In the genomic region with DNA sequence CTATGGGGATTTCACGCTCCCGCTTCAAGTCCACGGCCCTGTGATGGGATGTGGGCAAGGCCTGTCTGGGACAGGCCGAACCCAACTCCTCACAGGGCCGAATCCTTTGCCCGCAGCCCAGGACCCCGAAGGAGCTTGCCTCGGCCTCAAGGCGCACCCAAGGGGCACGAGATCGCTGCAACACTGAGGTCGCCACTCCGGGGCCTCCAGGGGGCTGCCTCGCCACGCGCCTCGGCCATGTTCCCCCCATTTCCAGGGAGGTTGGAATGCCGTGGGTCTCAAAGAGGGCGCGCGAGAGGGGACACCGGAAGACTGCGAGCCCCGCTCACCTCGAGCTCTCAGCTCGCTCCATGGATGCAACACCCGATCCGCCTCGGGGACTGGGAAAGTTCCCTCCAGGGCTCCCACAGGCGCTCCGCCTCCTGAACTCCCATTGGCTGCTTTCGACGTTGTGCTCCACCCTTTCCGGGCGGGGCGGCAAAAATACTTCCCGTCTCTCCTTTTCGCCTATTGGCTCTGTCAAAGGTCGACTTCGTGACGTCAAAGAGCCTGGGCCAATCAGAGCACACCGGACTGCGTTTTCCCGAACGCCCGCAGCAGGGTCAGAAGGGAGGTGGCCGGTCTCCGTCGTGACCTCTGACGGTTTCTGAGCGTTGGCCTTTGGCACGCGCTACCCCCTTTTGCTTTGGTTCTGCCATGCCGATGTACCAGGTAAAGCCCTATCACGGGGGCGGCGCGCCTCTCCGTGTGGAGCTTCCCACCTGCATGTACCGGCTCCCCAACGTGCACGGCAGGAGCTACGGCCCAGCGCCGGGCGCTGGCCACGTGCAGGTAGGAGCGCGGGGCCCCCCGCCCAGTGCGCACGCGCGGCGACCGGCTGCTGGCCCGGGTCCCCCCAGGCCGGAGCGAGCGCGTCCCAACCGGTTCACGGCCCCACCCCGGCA, we compare ENCODE assay signal across 8 cellular contexts. TPM values are rescaled to one million over a fixed set of nuclear protein-coding genes. Genes with fewer than 3 reads are reported as not detected.
DNase-seq lines count a peak whose midpoint lies in the region; ATAC-seq and TF ChIP-seq lines count a peak whose summit lies in the region.

A gene (plus strand): TSS at position 605 of the 944 bp plus-strand sequence. CDS start 92 bp downstream, at position 697.
A gene with protein sequence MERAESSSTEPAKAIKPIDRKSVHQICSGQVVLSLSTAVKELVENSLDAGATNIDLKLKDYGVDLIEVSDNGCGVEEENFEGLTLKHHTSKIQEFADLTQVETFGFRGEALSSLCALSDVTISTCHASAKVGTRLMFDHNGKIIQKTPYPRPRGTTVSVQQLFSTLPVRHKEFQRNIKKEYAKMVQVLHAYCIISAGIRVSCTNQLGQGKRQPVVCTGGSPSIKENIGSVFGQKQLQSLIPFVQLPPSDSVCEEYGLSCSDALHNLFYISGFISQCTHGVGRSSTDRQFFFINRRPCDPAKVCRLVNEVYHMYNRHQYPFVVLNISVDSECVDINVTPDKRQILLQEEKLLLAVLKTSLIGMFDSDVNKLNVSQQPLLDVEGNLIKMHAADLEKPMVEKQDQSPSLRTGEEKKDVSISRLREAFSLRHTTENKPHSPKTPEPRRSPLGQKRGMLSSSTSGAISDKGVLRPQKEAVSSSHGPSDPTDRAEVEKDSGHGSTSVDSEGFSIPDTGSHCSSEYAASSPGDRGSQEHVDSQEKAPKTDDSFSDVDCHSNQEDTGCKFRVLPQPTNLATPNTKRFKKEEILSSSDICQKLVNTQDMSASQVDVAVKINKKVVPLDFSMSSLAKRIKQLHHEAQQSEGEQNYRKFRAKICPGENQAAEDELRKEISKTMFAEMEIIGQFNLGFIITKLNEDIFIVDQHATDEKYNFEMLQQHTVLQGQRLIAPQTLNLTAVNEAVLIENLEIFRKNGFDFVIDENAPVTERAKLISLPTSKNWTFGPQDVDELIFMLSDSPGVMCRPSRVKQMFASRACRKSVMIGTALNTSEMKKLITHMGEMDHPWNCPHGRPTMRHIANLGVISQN (minus strand): TSS at position 382 of the 944 bp plus-strand sequence. CDS start 30 bp downstream, at position 352.

- H3K4me1 ChIP-seq in SK-N-SH (ENCODE audit: control insufficient read depth in 1 of 2, insufficient read depth in 2 of 2, low read depth in 1 of 2, low read length in 1 of 2): peaks cover 3 to 8% of the 10 kb centered on the region in 2 experiments; a peak in 1 of 4 replicates
- H3K4me1 ChIP-seq in suprapubic skin: peaks cover 31% of the 10 kb centered on the region

- CTCF ChIA-PET in GM10248 (lab: Yijun Ruan, JAX) (interaction anchor here (1.1 to 2.6 kb wide), 3 partner anchors 11 to 331 kb away, joined by 3 to 10 read pairs (median 4); no protein-coding TSS in a partner anchor), SK-N-SH (lab: Yijun Ruan, JAX) (interaction anchor here (0.6 to 4.3 kb wide), 7 partner anchors 9 to 151 kb away, joined by 3 to 33 read pairs (median 4); no protein-coding TSS in a partner anchor)

- H3K27me3 ChIP-seq in SK-N-SH (ENCODE audit: insufficient read depth) (no peaks in the 10 kb centered on the region), suprapubic skin (no peaks in the 10 kb centered on the region)

- DNase-seq in GM10248 (ENCODE audit: extremely low spot score): peak; percentile 94
- DNase-seq in NCI-H1048 (lab: John Stamatoyannopoulos, UW): peak; percentile 86
- peak; percentile 99 for DNase-seq in SK-N-SH
- peak; percentile 97 for DNase-seq in activated naive CD4-positive, alpha-beta T cell treated with anti-CD3 and anti-CD28 coated beads, Interleukin-2, amount 50 U/mL, for 16 hours
- peak; percentile 92 for DNase-seq in germinal center (ENCODE audit: low spot score)
- DNase-seq in nucleus accumbens (lab: John Stamatoyannopoulos, UW): peak; percentile 77 to 100 (median 97)
- peak; percentile 99 for DNase-seq in suprapubic skin (ENCODE audit: low spot score in 2 of 2)

- TF ChIP-seq RAD21 in SK-N-SH (IDR thresholded peaks at IDR 0.05; ENCODE audit: low read length): peak; percentile 24; the same call in 1 of the 2 replicates

- H3K36me3 ChIP-seq in SK-N-SH (replicated peaks in 1 of 2; ENCODE audit: control insufficient read depth in 1 of 2, insufficient read depth in 2 of 2, low read length in 1 of 2) (peaks cover 7 to 39% of the 10 kb centered on the region in 2 experiments), suprapubic skin (peaks cover 16% of the 10 kb centered on the region)

- H3K9ac ChIP-seq in SK-N-SH: peak within 1 kb of the TSS; percentile 95

- H3K27ac ChIP-seq in SK-N-SH (ENCODE audit: low read depth in 2 of 2, low read length in 1 of 2) (peak within 1 kb of the TSS; percentile 76 to 83), suprapubic skin (peak within 1 kb of the TSS; percentile 96)

- H3K9me2 ChIP-seq in SK-N-SH: no peaks in the 10 kb centered on the region

- no peak for TF ChIP-seq EP300 in SK-N-SH (IDR thresholded peaks at IDR 0.05; ENCODE audit: borderline replicate concordance in 1 of 2, low read depth in 1 of 2, low read length in 1 of 2)
- no peak for TF ChIP-seq EP300 in suprapubic skin (IDR thresholded peaks at IDR 0.05)

- H3F3A ChIP-seq in SK-N-SH (replicated peaks; ENCODE audit: insufficient read depth): no peaks in the 10 kb centered on the region

- peak; percentile 10 for TF ChIP-seq CTCF in GM10248 (IDR thresholded peaks at IDR 0.05; ENCODE audit: control extremely low read depth, extremely low read depth, low read depth, missing control alignments)
- TF ChIP-seq CTCF in SK-N-SH (IDR thresholded peaks at IDR 0.05): peak; percentile 28
- no peak for TF ChIP-seq CTCF in suprapubic skin (IDR thresholded peaks at IDR 0.05)

- peak within 1 kb of the TSS; percentile 95 for H3K4me2 ChIP-seq in SK-N-SH

- POLR2A ChIA-PET in GM10248 (lab: Yijun Ruan, JAX): interaction anchor here (0.9 kb wide), 1 partner anchor 18 kb away, joined by 3 read pairs; no protein-coding TSS in a partner anchor
- POLR2A ChIA-PET in SK-N-SH (lab: Yijun Ruan, JAX): interaction anchor here (0.6 to 2.1 kb wide), 8 partner anchors 11 to 348 kb away, joined by 3 to 8 read pairs (median 3); a partner anchor contains a TSS

- H4K20me1 ChIP-seq in SK-N-SH (ENCODE audit: insufficient read depth): no peaks in the 10 kb centered on the region

- peaks cover 82% of the 10 kb centered on the region for H3K79me2 ChIP-seq in SK-N-SH (ENCODE audit: insufficient read depth)

- H3K9me3 ChIP-seq in SK-N-SH (no peaks in the 10 kb centered on the region), suprapubic skin (no peaks in the 10 kb centered on the region)

- TF ChIP-seq POLR2A in suprapubic skin (IDR thresholded peaks at IDR 0.05): no peak

- ATAC-seq in HG02571 (IDR thresholded peaks at IDR 0.05; ENCODE audit: unreplicated experiment): peak; percentile 95

- peak within 1 kb of the TSS; percentile 78 for H2AFZ ChIP-seq in SK-N-SH (ENCODE audit: low read depth)

- WGBS in SK-N-SH (ENCODE audit: low lambda C conversion rate): under 1% methylated on average over 76 of the region's 84 CpGs
- 0% methylated on average over 20 of the region's 84 CpGs for WGBS in suprapubic skin

- H3K4me3 ChIP-seq in SK-N-SH (ENCODE audit: low read depth in 2 of 2, low read length in 1 of 2) (peak within 1 kb of the TSS; percentile 68 to 96), suprapubic skin (peak within 1 kb of the TSS; percentile 72)

TF ChIP-seq in SK-N-SH, 30 proteins besides CTCF, POLR2A, EP300 and RAD21 (continues in another document):
- TF ChIP-seq GATA2 (CRISPR knock-in tag; IDR thresholded peaks at IDR 0.05) (no peak), RXRA (IDR thresholded peaks at IDR 0.05; ENCODE audit: borderline replicate concordance, low read depth) (no peak), NFIC (IDR thresholded peaks at IDR 0.05; ENCODE audit: borderline replicate concordance) (0 out of 2 replicates have a peak, but pooled peaks have one; percentile 6), MXI1 (IDR thresholded peaks at IDR 0.05; ENCODE audit: low read depth, low read length) (peak; percentile 99), YY1 (IDR thresholded peaks at IDR 0.05; ENCODE audit: low read depth) (peak; percentile 76), NRF1 (IDR thresholded peaks at IDR 0.05; ENCODE audit: low read depth, low read length) (peak; percentile 83), FOXM1 (IDR thresholded peaks at IDR 0.05; ENCODE audit: low read depth) (peak; percentile 29; the same call in 1 of the 2 replicates)
- TF ChIP-seq, protein P1, sequence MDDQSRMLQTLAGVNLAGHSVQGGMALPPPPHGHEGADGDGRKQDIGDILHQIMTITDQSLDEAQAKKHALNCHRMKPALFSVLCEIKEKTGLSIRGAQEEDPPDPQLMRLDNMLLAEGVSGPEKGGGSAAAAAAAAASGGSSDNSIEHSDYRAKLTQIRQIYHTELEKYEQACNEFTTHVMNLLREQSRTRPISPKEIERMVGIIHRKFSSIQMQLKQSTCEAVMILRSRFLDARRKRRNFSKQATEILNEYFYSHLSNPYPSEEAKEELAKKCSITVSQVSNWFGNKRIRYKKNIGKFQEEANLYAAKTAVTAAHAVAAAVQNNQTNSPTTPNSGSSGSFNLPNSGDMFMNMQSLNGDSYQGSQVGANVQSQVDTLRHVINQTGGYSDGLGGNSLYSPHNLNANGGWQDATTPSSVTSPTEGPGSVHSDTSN (IDR thresholded peaks at IDR 0.05): peak; percentile 77
- TF ChIP-seq, protein P2, sequence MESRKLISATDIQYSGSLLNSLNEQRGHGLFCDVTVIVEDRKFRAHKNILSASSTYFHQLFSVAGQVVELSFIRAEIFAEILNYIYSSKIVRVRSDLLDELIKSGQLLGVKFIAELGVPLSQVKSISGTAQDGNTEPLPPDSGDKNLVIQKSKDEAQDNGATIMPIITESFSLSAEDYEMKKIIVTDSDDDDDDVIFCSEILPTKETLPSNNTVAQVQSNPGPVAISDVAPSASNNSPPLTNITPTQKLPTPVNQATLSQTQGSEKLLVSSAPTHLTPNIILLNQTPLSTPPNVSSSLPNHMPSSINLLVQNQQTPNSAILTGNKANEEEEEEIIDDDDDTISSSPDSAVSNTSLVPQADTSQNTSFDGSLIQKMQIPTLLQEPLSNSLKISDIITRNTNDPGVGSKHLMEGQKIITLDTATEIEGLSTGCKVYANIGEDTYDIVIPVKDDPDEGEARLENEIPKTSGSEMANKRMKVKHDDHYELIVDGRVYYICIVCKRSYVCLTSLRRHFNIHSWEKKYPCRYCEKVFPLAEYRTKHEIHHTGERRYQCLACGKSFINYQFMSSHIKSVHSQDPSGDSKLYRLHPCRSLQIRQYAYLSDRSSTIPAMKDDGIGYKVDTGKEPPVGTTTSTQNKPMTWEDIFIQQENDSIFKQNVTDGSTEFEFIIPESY (IDR thresholded peaks at IDR 0.05; ENCODE audit: borderline replicate concordance, low read depth): no peak

RNA-seq across cellular contexts. Expression of the first gene that starts in this region (rescaled TPM):
- 98.9 and 104 TPM in 2 replicates for polyA plus RNA-seq in SK-N-SH (2012; rRNA removed)
- 92.3 and 94.5 TPM in 2 replicates for polyA plus RNA-seq in SK-N-SH (2012; cell fraction: cytosol; rRNA removed)
- polyA plus RNA-seq in SK-N-SH (2012; cell fraction: nucleus; rRNA removed): 80.5 and 94.4 TPM in 2 replicates
- 10 to 100 TPM; 27.1 to 45.5 (median 38.5) TPM for total RNA-seq in suprapubic skin

RNA-seq across cellular contexts. Expression of the second gene that starts in this region (rescaled TPM):
- polyA plus RNA-seq in SK-N-SH (2012; rRNA removed): 9.6 and 11.4 TPM in 2 replicates
- 11.2 and 12.0 TPM in 2 replicates for polyA plus RNA-seq in SK-N-SH (2012; cell fraction: cytosol; rRNA removed)
- polyA plus RNA-seq in SK-N-SH (2012; cell fraction: nucleus; rRNA removed): 19.5 and 19.8 TPM in 2 replicates
- total RNA-seq in suprapubic skin: 10 to 100 TPM; 16.3 to 40.6 (median 21.6) TPM

Comparison
In these comparisons a context has a peak if more than half of its experiments do, and no peak if none do; other contexts are left out.
1. Peak in every context shown above with its lines: DNase-seq, ATAC-seq, H3K4me3 ChIP-seq and H3K27ac ChIP-seq.
2. CTCF ChIP-seq: peak in GM10248 (single experiment) and SK-N-SH (single experiment); none in suprapubic skin (0 of 2).